ENCODE assay signal across 20 cellular contexts in genomic region chr3:64957639-64958038, GRCh38.
"Had no signal": no experiment of that assay in that cellular context is flagged by ENCODE, and none has a peak within 500 bp of the region (broad histone marks: within the 10 kb centered on the region; RNA-seq: fewer than 3 reads in every experiment).

No MANE protein-coding gene starts in this region.

- H3K4me1 Mint-ChIP-seq: memory B cell; naive thymus-derived CD4-positive, alpha-beta T cell; stimulated activated naive CD8-positive, alpha-beta T cell treated with anti-CD3 and anti-CD28 coated beads, Interleukin-15, amount 100 ng/mL, for 72 hours had no signal

- H3K27me3 ChIP-seq: adrenal gland, ovary had no signal

- H3K36me3 ChIP-seq: adrenal gland, ovary had no signal

- H3K27ac ChIP-seq: ovary had no signal

- H3K4me3 ChIP-seq: adrenal gland, ovary had no signal

- H3K27ac Mint-ChIP-seq: activated naive CD4-positive, alpha-beta T cell treated with anti-CD3 and anti-CD28 coated beads, Interleukin-2, amount 50 U/mL, for 72 hours; activated T-helper 1 cell treated with anti-CD3 and anti-CD28 coated beads, Interleukin-12 subunit alpha, Interleukin-12 subunit beta, Interleukin-2, Interleukin-4 antibody, amounts not matched to agents 30 ng/mL and 10 ng/mL and 1 ng/mL, durations not matched to agents 14 hours and 24 hours and 36 hours; effector memory CD8-positive, alpha-beta T cell; memory B cell; naive thymus-derived CD4-positive, alpha-beta T cell; stimulated activated naive CD8-positive, alpha-beta T cell treated with anti-CD3 and anti-CD28 coated beads, Interleukin-15, amount 100 ng/mL, for 72 hours had no signal

- H3K27me3 Mint-ChIP-seq: effector memory CD8-positive, alpha-beta T cell; memory B cell; naive thymus-derived CD4-positive, alpha-beta T cell; stimulated activated naive CD8-positive, alpha-beta T cell treated with anti-CD3 and anti-CD28 coated beads, Interleukin-15, amount 100 ng/mL, for 72 hours had no signal

- ATAC-seq: activated naive CD4-positive, alpha-beta T cell treated with anti-CD3 and anti-CD28 coated beads, Interleukin-2, amount 50 U/mL, for 72 hours; effector memory CD8-positive, alpha-beta T cell; naive thymus-derived CD4-positive, alpha-beta T cell; stimulated activated naive CD8-positive, alpha-beta T cell treated with anti-CD3 and anti-CD28 coated beads, Interleukin-15, amount 100 ng/mL, for 72 hours had no signal

- H3K4me3 Mint-ChIP-seq: activated T-helper 1 cell treated with anti-CD3 and anti-CD28 coated beads, Interleukin-12 subunit alpha, Interleukin-12 subunit beta, Interleukin-2, Interleukin-4 antibody, amounts not matched to agents 30 ng/mL and 10 ng/mL and 1 ng/mL, durations not matched to agents 14 hours and 24 hours and 36 hours; effector memory CD8-positive, alpha-beta T cell; memory B cell; naive thymus-derived CD4-positive, alpha-beta T cell; stimulated activated naive CD8-positive, alpha-beta T cell treated with anti-CD3 and anti-CD28 coated beads, Interleukin-15, amount 100 ng/mL, for 72 hours had no signal

- H3K9me3 ChIP-seq: adrenal gland, ovary had no signal

- FAIRE-seq: bronchial epithelial cell, frontal cortex, small intestine, TTC549 had no signal

- H3K36me3 Mint-ChIP-seq: memory B cell; naive thymus-derived CD4-positive, alpha-beta T cell had no signal

- H3K4me1 ChIP-seq: adrenal gland had no signal

- DNase-seq: activated CD4-positive, alpha-beta T cell treated with anti-CD3 and anti-CD28 coated beads, Interleukin-2, amount 50 U/mL, for 48 hours; activated gamma-delta T cell treated with Interleukin-2 at 50 U/mL for 16 hours; activated T-cell treated with anti-CD3 and anti-CD28 coated beads for 4 hours; dermis blood vessel endothelial cell; effector memory CD8-positive, alpha-beta T cell; head of caudate nucleus; naive thymus-derived CD4-positive, alpha-beta T cell; ovary; small intestine; stimulated activated CD4-positive, alpha-beta T cell treated with anti-CD3 and anti-CD28 coated beads, Interleukin-15, amount 100 ng/mL, for 24 hours; stimulated activated CD4-positive, alpha-beta T cell treated with anti-CD3 and anti-CD28 coated beads, Interleukin-4, amount 100 ng/mL, for 1 hour; stimulated activated naive CD8-positive, alpha-beta T cell treated with anti-CD3 and anti-CD28 coated beads, Interleukin-15, amount 100 ng/mL, for 72 hours; trophoblast cell had no signal
